Comparison of ENCODE assay signal across 10 cellular contexts in the genomic region with DNA sequence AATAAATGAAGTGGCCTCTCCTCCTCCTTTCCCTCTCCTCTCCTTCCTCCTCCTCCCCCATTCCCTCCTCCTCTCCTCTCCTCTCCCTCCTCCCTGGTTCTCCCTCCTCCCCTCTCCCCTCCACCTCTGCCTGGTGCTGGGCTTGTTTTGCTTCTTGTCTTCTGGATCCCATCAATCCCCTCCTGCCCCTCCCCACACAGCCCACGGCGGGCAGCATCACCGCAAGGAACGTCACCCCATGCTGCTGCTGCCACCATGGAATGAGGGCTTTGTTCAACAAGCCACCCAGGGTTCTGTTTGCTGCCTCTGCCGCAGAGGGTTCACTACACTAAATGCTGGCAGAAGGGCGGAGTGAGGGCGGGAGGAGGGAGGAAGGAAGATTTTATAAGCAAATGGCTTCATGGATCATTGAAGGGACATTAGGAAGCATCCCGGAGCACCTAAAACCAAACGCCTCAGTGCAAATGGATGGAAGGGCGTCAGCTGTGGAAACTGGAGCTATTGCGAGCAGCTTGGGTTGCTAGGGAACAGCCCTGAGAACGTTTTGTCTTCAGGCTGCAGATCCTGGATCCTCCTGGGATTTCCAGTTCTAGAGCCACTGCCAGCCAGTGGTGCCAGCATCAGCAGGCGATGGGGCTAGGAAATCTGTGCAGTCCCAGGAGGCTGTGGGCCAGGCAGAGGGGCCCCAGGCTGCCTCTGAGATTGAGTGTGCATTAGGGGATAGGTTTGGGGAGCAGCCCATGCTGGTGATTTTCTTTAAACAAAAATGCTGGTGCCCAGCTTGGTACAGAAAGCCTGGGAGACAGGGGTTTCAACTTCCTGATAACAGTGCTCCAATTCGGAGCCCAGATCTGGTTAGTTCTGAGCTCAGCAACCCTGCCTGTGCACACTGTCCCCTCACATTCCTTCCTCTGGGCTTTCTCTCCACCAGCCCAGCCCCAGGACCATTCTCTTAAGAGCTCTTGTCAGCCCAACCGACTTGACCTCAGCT.
DNase-seq lines count a peak whose midpoint lies in the region; ATAC-seq, FAIRE-seq and TF ChIP-seq lines count a peak whose summit lies in the region.
"Had no signal": no experiment of that assay in that cellular context is flagged by ENCODE, and none has a peak within 500 bp of the region (broad histone marks: within the 10 kb centered on the region; RNA-seq: fewer than 3 reads in every experiment).

No MANE protein-coding gene starts in this region.

- no peak for FAIRE-seq in astrocyte (lab: Jason Lieb, UNC)

- H3K27ac ChIP-seq in astrocyte (ENCODE audit: low read depth, low read length) (no peak overlapping the region), thyroid gland (peak overlapping the region; percentile 7 to 74 (median 44)), prostate gland (no peak overlapping the region)

- no peak overlapping the region for H3K9ac ChIP-seq in astrocyte (ENCODE audit: low read length)

- H3K27ac Mint-ChIP-seq in astrocyte (ENCODE audit: unreplicated experiment) = no peak overlapping the region

- TF ChIP-seq POLR2A in thyroid gland (IDR thresholded peaks at IDR 0.05) (no peak), prostate gland (IDR thresholded peaks at IDR 0.05) (no peak)

- H4K20me1 ChIP-seq in astrocyte (ENCODE audit: insufficient read depth, low read length) = no peaks in the 10 kb centered on the region

- H3K4me3 Mint-ChIP-seq in astrocyte (ENCODE audit: unreplicated experiment) = no peak overlapping the region
- H3K4me3 Mint-ChIP-seq: neural crest cell had no signal

- peaks cover 2% of the 10 kb centered on the region for H3K36me3 Mint-ChIP-seq in astrocyte (ENCODE audit: low read depth, unreplicated experiment)

- DNase-seq in NCI-H1694 (lab: John Stamatoyannopoulos, UW) = peak; percentile 88
- no peak for DNase-seq in astrocyte (ENCODE audit: low read depth)
- peak; percentile 94 for DNase-seq in left kidney (ENCODE audit: low read depth, low spot score)
- DNase-seq in thyroid gland = peak; percentile 57 to 66
- no peak for DNase-seq in SIG-M5 (lab: John Stamatoyannopoulos, UW)
- DNase-seq in prostate gland (ENCODE audit: low spot score) = no peak
- DNase-seq: stimulated activated naive CD4-positive, alpha-beta T cell treated with Interleukin-2 at 50 U/mL for 16 hours had no signal

- intact Hi-C loops in thyroid gland (cut with DNase I) (no loop called here), prostate gland (cut with DNase I) (no loop called here)

- H3K27me3 ChIP-seq in astrocyte (ENCODE audit: insufficient read depth, low read length) (no peaks in the 10 kb centered on the region), thyroid gland (no peaks in the 10 kb centered on the region), prostate gland (replicated peaks; ENCODE audit: insufficient read depth) (no peaks in the 10 kb centered on the region)

- WGBS in thyroid gland, 2 donors = 32 to 46% methylated on average over 13 to 15 of the region's 15 CpGs
- 29% methylated on average over 15 of the region's 15 CpGs for WGBS in prostate gland

- peaks cover 3% of the 10 kb centered on the region for H3K4me1 Mint-ChIP-seq in astrocyte (ENCODE audit: low read depth, unreplicated experiment)

- H3K9me3 ChIP-seq in astrocyte (ENCODE audit: insufficient read depth, low read depth, low read length) (no peaks in the 10 kb centered on the region), thyroid gland (no peaks in the 10 kb centered on the region), prostate gland (no peaks in the 10 kb centered on the region)

- H3K4me2 ChIP-seq in astrocyte (ENCODE audit: low read length) = no peak overlapping the region

- H2AFZ ChIP-seq in astrocyte (ENCODE audit: low read depth, low read length) = peak overlapping the region; percentile 10

- H3K79me2 ChIP-seq in astrocyte (ENCODE audit: insufficient read depth, low read length) = no peaks in the 10 kb centered on the region

- TF ChIP-seq CTCF in astrocyte (IDR thresholded peaks at IDR 0.05; ENCODE audit: insufficient read depth, low read depth, low read length) (no peak), thyroid gland (IDR thresholded peaks at IDR 0.05) (peak in 1 of 6 experiments; percentile 10), prostate gland (IDR thresholded peaks at IDR 0.05) (no peak)

- H3K4me1 ChIP-seq in astrocyte (ENCODE audit: insufficient read depth, low read length) = peaks cover 6% of the 10 kb centered on the region
- peaks cover 17 to 27% of the 10 kb centered on the region in 2 donors for H3K4me1 ChIP-seq in thyroid gland
- H3K4me1 ChIP-seq in prostate gland (replicated peaks) = no peaks in the 10 kb centered on the region

- no peak for ATAC-seq in GM21381 (IDR thresholded peaks at IDR 0.05; ENCODE audit: unreplicated experiment)
- ATAC-seq: Panc1 had no signal

- no peak overlapping the region for H3K4me3 ChIP-seq in astrocyte (ENCODE audit: insufficient read depth, low read depth, low read length)
- H3K4me3 ChIP-seq in thyroid gland (replicated peaks in 1 of 3) = no peak overlapping the region
- no peak overlapping the region for H3K4me3 ChIP-seq in prostate gland

- H3K9me3 Mint-ChIP-seq in astrocyte (ENCODE audit: unreplicated experiment) = peaks cover 7% of the 10 kb centered on the region

- peaks cover 47% of the 10 kb centered on the region for H3K27me3 Mint-ChIP-seq in astrocyte (ENCODE audit: low read depth, unreplicated experiment)

- H3K36me3 ChIP-seq in astrocyte (ENCODE audit: insufficient read depth, low read length) (no peaks in the 10 kb centered on the region), thyroid gland (no peaks in the 10 kb centered on the region), prostate gland (no peaks in the 10 kb centered on the region)

Comparison
In these comparisons a context has a peak if more than half of its experiments do, and no peak if none do; other contexts are left out.
1. DNase-seq: peak in NCI-H1694 (single experiment), left kidney (single experiment) and thyroid gland (2 of 2); none in astrocyte (single experiment), SIG-M5 (single experiment) and prostate gland (single experiment).
2. H3K27ac ChIP-seq: peak in thyroid gland (3 of 3); none in astrocyte (single experiment) and prostate gland (0 of 2).